Comparison of ENCODE assay signal across 17 cellular contexts in genomic region chr6:1123976-1124375, GRCh38.
A peak's percentile ranks its signal among the peaks of the same experiment; 100 is the strongest.
DNase-seq lines count a peak whose midpoint lies in the region; ATAC-seq and TF ChIP-seq lines count a peak whose summit lies in the region.
"Had no signal": no experiment of that assay in that cellular context is flagged by ENCODE, and none has a peak within 500 bp of the region (broad histone marks: within the 10 kb centered on the region; RNA-seq: fewer than 3 reads in every experiment).

No MANE protein-coding gene starts in this region.

- H3K27ac ChIP-seq in body of pancreas (peak overlapping the region in 3 of 4 donors; percentile 42 to 69 (median 54)), testis (no peak overlapping the region)

- H3K36me3 ChIP-seq in body of pancreas (replicated peaks in 1 of 2; ENCODE audit: insufficient read depth in 1 of 2, low read depth in 2 of 2) (no peaks in the 10 kb centered on the region), testis (ENCODE audit: low read depth, missing control alignments) (no peaks in the 10 kb centered on the region)
- H3K36me3 ChIP-seq: BE2C, HAP-1, MG63 had no signal

- no peak overlapping the region for H3K4me3 ChIP-seq in body of pancreas
- H3K4me3 ChIP-seq in testis = no peak overlapping the region
- H3K4me3 ChIP-seq: GM12878, HAP-1, MG63 had no signal

- peaks cover 2 to 6% of the 10 kb centered on the region in 2 donors for H3K9me3 Mint-ChIP-seq in stimulated activated naive B cell treated with anti-CD40 and anti-IgM and Interleukin-4, amounts not matched to agents 10 μg/mL and 1 μg/mL and 100 μg/mL, for 72 hours

- H3K4me1 Mint-ChIP-seq in stimulated activated naive B cell treated with anti-CD40 and anti-IgM and Interleukin-4, amounts not matched to agents 10 μg/mL and 1 μg/mL and 100 μg/mL, for 72 hours = peaks cover 0 to 3% of the 10 kb centered on the region in 2 donors

- no peak overlapping the region for H3K4me3 Mint-ChIP-seq in stimulated activated naive B cell treated with anti-CD40 and anti-IgM and Interleukin-4, amounts not matched to agents 10 μg/mL and 1 μg/mL and 100 μg/mL, for 72 hours

- WGBS in body of pancreas, 2 donors = 29 to 33% methylated on average over 2 of the region's 2 CpGs
- 56 to 63% methylated on average over 2 of the region's 2 CpGs for WGBS in testis, 2 donors

- H3K4me1 ChIP-seq in body of pancreas = peaks cover 16% of the 10 kb centered on the region
- no peaks in the 10 kb centered on the region for H3K4me1 ChIP-seq in testis
- H3K4me1 ChIP-seq: BE2C, HAP-1 had no signal

- CTCF ChIA-PET in HEK293T (lab: Yijun Ruan, JAX) = no interaction called here

- peaks cover 0 to 12% of the 10 kb centered on the region in 2 donors for H3K27me3 Mint-ChIP-seq in stimulated activated naive B cell treated with anti-CD40 and anti-IgM and Interleukin-4, amounts not matched to agents 10 μg/mL and 1 μg/mL and 100 μg/mL, for 72 hours

- H3K9me3 ChIP-seq in body of pancreas (no peaks in the 10 kb centered on the region), testis (no peaks in the 10 kb centered on the region)
- H3K9me3 ChIP-seq: BE2C, HAP-1, MG63 had no signal

- intact Hi-C loops in body of pancreas (cut with DNase I) = no loop called here
- intact Hi-C loops in testis (cut with DNase I; ENCODE audit: low total_unique reads) = no loop called here

- no peaks in the 10 kb centered on the region for H3K36me3 Mint-ChIP-seq in stimulated activated naive B cell treated with anti-CD40 and anti-IgM and Interleukin-4, amounts not matched to agents 10 μg/mL and 1 μg/mL and 100 μg/mL, for 72 hours

- TF ChIP-seq CTCF in body of pancreas (IDR thresholded peaks at IDR 0.05) = no peak
- no peak for TF ChIP-seq CTCF in testis (IDR thresholded peaks at IDR 0.05)

- no peak overlapping the region for H3K27ac Mint-ChIP-seq in stimulated activated naive B cell treated with anti-CD40 and anti-IgM and Interleukin-4, amounts not matched to agents 10 μg/mL and 1 μg/mL and 100 μg/mL, for 72 hours

- no peak for TF ChIP-seq POLR2A in body of pancreas (IDR thresholded peaks at IDR 0.05)
- no peak for TF ChIP-seq POLR2A in testis (IDR thresholded peaks at IDR 0.05)

- DNase-seq in HEK293T (ENCODE audit: extremely low spot score) (no peak), body of pancreas (peak; percentile 24 to 61 (median 43)), kidney tubule cell (ENCODE audit: low spot score) (peak; percentile 88), testis (peak; percentile 23), NCI-H1694 treated with DMSO at 0.1 percent for 48 hours (lab: John Stamatoyannopoulos, UW) (no peak), NCI-H748 treated with DMSO at 0.1 percent for 48 hours (lab: John Stamatoyannopoulos, UW) (no peak)
- no peak for DNase-seq in stimulated activated naive B cell treated with anti-CD40 and anti-IgM and Interleukin-4, amounts not matched to agents 10 μg/mL and 1 μg/mL and 100 μg/mL, for 72 hours
- DNase-seq: BE2C, GOT3, KBM-7, MG63, NCI-H526 treated with DMSO at 0.1 percent for 48 hours, SHP77 treated with DMSO at 0.1 percent for 48 hours, T-helper 1 cell had no signal

- ATAC-seq in body of pancreas = peak; percentile 95
- no peak for ATAC-seq in stimulated activated naive B cell treated with anti-CD40 and anti-IgM and Interleukin-4, amounts not matched to agents 10 μg/mL and 1 μg/mL and 100 μg/mL, for 72 hours (replicated peaks)
- ATAC-seq: GM12878, Panc1 had no signal

- H3K27me3 ChIP-seq in body of pancreas (no peaks in the 10 kb centered on the region), testis (no peaks in the 10 kb centered on the region)
- H3K27me3 ChIP-seq: BE2C, MG63 had no signal

- POLR2A ChIA-PET in HEK293T (lab: Yijun Ruan, JAX) = no interaction called here

TF ChIP-seq in HEK293T, 16 proteins besides CTCF, POLR2A, EP300 and RAD21:
- TF ChIP-seq HDGF (IDR thresholded peaks at IDR 0.05; ENCODE audit: borderline replicate concordance) (no peak), BHLHE40 (IDR thresholded peaks at IDR 0.05; ENCODE audit: borderline replicate concordance) (no peak), TARDBP (IDR thresholded peaks at IDR 0.05) (no peak), L3MBTL2 (conservative IDR thresholded peaks at IDR 0.05) (no peak), PKNOX1 (IDR thresholded peaks at IDR 0.05) (0 out of 2 replicates have a peak, but pooled peaks have one; percentile 15), ZNF384 (IDR thresholded peaks at IDR 0.05) (no peak), SP1 (IDR thresholded peaks at IDR 0.05) (no peak), SUZ12 (IDR thresholded peaks at IDR 0.05) (no peak), ARNT (IDR thresholded peaks at IDR 0.05) (no peak)

Comparison
In these comparisons a context has a peak if more than half of its experiments do, and no peak if none do; other contexts are left out.
1. DNase-seq: peak in body of pancreas (4 of 4), kidney tubule cell (single experiment) and testis (single experiment); none in HEK293T (single experiment), stimulated activated naive B cell treated with anti-CD40 and anti-IgM and Interleukin-4, amounts not matched to agents 10 μg/mL and 1 μg/mL and 100 μg/mL, for 72 hours (single experiment), NCI-H1694 treated with DMSO at 0.1 percent for 48 hours (single experiment) and NCI-H748 treated with DMSO at 0.1 percent for 48 hours (single experiment).
2. H3K27ac ChIP-seq: peak in body of pancreas (3 of 4); none in testis (0 of 2).